Comparison of ENCODE assay signal across 1 cellular context in the genomic region with DNA sequence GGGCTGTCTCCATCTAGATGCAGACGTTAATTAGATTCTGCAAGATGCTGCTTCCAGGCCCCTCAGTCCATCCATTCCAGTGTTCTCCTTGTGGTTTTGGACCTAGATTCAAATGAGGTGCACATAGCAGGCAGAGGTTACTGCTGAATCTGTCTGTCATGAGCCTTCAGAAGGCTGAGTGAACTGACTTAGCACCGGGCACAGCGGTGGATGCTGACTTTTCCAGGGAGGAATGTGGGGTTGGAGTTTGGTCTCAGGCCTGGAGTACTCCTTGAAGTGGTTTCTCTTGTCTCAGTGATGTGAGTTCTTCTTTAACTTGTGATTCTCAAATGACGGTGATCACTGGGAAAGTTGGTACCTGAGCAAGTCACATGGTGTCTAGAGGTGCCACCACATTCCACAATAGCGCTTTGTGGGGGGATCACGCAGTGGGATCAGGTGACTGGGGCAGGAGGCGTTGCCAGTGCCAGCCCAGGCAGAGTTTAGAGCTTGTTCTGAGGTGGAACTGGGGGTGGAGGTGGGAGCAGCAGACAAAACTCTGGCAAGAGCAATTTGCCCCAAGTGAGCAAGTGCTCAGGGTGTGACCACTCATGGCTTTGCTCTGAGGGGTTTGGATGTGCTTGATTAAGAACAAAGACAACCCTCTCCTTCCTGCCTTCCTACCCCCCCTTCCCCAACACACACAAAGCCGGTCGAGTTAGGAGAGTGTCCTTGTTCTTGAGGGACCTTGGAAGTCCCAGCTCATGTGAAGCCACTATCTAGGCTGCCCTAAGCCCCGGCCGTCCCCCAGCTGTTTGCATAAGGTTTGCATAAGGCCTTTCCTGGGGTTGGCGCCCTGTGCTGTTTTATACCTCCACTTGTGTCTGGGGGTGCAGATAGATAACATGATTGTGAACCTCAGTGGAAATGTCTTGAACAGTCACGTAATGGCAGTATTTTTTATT.
TF ChIP-seq lines count a peak whose summit lies in the region.

No MANE protein-coding gene starts in this region.

TF ChIP-seq in HepG2, 621 proteins besides CTCF, POLR2A, EP300 and RAD21 (continued from another document):
- TF ChIP-seq, protein P1, sequence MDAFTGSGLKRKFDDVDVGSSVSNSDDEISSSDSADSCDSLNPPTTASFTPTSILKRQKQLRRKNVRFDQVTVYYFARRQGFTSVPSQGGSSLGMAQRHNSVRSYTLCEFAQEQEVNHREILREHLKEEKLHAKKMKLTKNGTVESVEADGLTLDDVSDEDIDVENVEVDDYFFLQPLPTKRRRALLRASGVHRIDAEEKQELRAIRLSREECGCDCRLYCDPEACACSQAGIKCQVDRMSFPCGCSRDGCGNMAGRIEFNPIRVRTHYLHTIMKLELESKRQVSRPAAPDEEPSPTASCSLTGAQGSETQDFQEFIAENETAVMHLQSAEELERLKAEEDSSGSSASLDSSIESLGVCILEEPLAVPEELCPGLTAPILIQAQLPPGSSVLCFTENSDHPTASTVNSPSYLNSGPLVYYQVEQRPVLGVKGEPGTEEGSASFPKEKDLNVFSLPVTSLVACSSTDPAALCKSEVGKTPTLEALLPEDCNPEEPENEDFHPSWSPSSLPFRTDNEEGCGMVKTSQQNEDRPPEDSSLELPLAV (CRISPR knock-in tag; conservative IDR thresholded peaks at IDR 0.05; ENCODE audit: low read depth): no peak
- no peak for TF ChIP-seq RBM22 (optimal IDR thresholded peaks at IDR 0.05; ENCODE audit: low read length)
- no peak for TF ChIP-seq ZNF281 (CRISPR knock-in tag; IDR thresholded peaks at IDR 0.05; ENCODE audit: borderline replicate concordance)
- TF ChIP-seq NFE2 (CRISPR knock-in tag; IDR thresholded peaks at IDR 0.05): no peak
- TF ChIP-seq KDM5A (IDR thresholded peaks at IDR 0.05; ENCODE audit: borderline replicate concordance, low read length): no peak
- TF ChIP-seq LRRFIP1 (CRISPR knock-in tag; conservative IDR thresholded peaks at IDR 0.05): no peak
- no peak for TF ChIP-seq BCLAF1 (IDR thresholded peaks at IDR 0.05)
- TF ChIP-seq NFYC (CRISPR knock-in tag; IDR thresholded peaks at IDR 0.05): no peak
- TF ChIP-seq FOXO1 (CRISPR knock-in tag; IDR thresholded peaks at IDR 0.05): no peak
- no peak for TF ChIP-seq TAF15 (IDR thresholded peaks at IDR 0.05; ENCODE audit: low read depth, low read length, poor library complexity, severe bottlenecking)
- no peak for TF ChIP-seq ZNF883 (CRISPR knock-in tag; IDR thresholded peaks at IDR 0.05; ENCODE audit: not compliant biosample characterization)
- no peak for TF ChIP-seq RARA (CRISPR knock-in tag; IDR thresholded peaks at IDR 0.05)
- TF ChIP-seq POLR2AphosphoS5 (IDR thresholded peaks at IDR 0.05; ENCODE audit: low read depth, low read length): no peak
- TF ChIP-seq, protein P2, sequence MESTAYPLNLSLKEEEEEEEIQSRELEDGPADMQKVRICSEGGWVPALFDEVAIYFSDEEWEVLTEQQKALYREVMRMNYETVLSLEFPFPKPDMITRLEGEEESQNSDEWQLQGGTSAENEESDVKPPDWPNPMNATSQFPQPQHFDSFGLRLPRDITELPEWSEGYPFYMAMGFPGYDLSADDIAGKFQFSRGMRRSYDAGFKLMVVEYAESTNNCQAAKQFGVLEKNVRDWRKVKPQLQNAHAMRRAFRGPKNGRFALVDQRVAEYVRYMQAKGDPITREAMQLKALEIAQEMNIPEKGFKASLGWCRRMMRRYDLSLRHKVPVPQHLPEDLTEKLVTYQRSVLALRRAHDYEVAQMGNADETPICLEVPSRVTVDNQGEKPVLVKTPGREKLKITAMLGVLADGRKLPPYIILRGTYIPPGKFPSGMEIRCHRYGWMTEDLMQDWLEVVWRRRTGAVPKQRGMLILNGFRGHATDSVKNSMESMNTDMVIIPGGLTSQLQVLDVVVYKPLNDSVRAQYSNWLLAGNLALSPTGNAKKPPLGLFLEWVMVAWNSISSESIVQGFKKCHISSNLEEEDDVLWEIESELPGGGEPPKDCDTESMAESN (CRISPR knock-in tag; conservative IDR thresholded peaks at IDR 0.05): no peak
- no peak for TF ChIP-seq ZNF672 (CRISPR knock-in tag; IDR thresholded peaks at IDR 0.05)
- TF ChIP-seq, protein P3, sequence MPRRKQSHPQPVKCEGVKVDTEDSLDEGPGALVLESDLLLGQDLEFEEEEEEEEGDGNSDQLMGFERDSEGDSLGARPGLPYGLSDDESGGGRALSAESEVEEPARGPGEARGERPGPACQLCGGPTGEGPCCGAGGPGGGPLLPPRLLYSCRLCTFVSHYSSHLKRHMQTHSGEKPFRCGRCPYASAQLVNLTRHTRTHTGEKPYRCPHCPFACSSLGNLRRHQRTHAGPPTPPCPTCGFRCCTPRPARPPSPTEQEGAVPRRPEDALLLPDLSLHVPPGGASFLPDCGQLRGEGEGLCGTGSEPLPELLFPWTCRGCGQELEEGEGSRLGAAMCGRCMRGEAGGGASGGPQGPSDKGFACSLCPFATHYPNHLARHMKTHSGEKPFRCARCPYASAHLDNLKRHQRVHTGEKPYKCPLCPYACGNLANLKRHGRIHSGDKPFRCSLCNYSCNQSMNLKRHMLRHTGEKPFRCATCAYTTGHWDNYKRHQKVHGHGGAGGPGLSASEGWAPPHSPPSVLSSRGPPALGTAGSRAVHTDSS (CRISPR knock-in tag; conservative IDR thresholded peaks at IDR 0.05): no peak
- TF ChIP-seq ZNF160 (CRISPR knock-in tag; IDR thresholded peaks at IDR 0.05): no peak
- TF ChIP-seq SMAD1 (CRISPR knock-in tag; IDR thresholded peaks at IDR 0.05; ENCODE audit: borderline replicate concordance, low read depth): no peak
TF ChIP-seq in HepG2: peak in this region for 0.
